12 cellular contexts compared by ENCODE assay signal in the genomic region with DNA sequence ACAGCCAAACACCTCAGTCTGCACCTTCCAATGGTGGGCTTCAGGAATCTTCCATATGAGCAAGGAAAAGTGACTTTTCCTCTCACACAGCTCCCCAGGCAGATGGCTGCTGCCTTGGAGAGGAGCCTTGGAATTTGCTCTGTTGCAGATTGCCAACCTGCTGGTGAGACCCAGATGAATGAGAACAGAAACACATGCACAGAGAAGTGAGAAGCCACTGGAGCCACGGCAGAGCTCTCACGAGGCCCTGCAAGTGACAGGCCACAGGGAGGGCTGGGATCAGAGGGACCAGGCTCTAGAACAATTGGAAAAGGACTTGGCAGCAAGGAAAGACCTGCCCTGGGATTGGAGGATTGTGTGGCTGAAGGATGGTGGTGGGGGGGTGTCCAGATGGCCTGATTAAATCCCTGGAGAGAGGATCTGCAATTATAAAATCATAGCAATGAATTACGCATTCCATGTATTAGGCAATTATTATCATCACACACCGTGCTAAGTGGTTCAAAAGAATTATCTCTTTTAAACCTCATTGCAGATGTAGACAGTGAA.
DNase-seq lines count a peak whose midpoint lies in the region; ATAC-seq lines count a peak whose summit lies in the region.
"Had no signal": no experiment of that assay in that cellular context is flagged by ENCODE, and none has a peak within 500 bp of the region (broad histone marks: within the 10 kb centered on the region; RNA-seq: fewer than 3 reads in every experiment).

No MANE protein-coding gene starts in this region.

- H3K4me1 Mint-ChIP-seq in stimulated activated memory B cell treated with anti-CD40 and anti-IgM and Interleukin-4, amounts not matched to agents 10 μg/mL and 1 μg/mL and 100 μg/mL, for 72 hours: no peaks in the 10 kb centered on the region

- no peak overlapping the region for H3K4me3 Mint-ChIP-seq in stimulated activated memory B cell treated with anti-CD40 and anti-IgM and Interleukin-4, amounts not matched to agents 10 μg/mL and 1 μg/mL and 100 μg/mL, for 72 hours

- no peaks in the 10 kb centered on the region for H3K9me3 Mint-ChIP-seq in stimulated activated memory B cell treated with anti-CD40 and anti-IgM and Interleukin-4, amounts not matched to agents 10 μg/mL and 1 μg/mL and 100 μg/mL, for 72 hours

- intact Hi-C loops in left colon (cut with DNase I, micrococcal nuclease): no loop called here

- DNase-seq in D341Med (ENCODE audit: low spot score) (peak; percentile 83), NCI-H446 treated with DMSO at 0.1 percent for 48 hours (lab: John Stamatoyannopoulos, UW) (peak; percentile 1), cerebellum (ENCODE audit: low spot score) (peak; percentile 37), T1000 (lab: John Stamatoyannopoulos, UW) (no peak), left colon (no peak), AG20443 (ENCODE audit: low spot score) (no peak)
- DNase-seq: HCEC 1CT, MV-4-11, NCI-H1436, SIG-M5 had no signal

- peaks cover 40% of the 10 kb centered on the region for H3K27me3 Mint-ChIP-seq in stimulated activated memory B cell treated with anti-CD40 and anti-IgM and Interleukin-4, amounts not matched to agents 10 μg/mL and 1 μg/mL and 100 μg/mL, for 72 hours

- H3K36me3 Mint-ChIP-seq in stimulated activated memory B cell treated with anti-CD40 and anti-IgM and Interleukin-4, amounts not matched to agents 10 μg/mL and 1 μg/mL and 100 μg/mL, for 72 hours: no peaks in the 10 kb centered on the region

- H3K27ac Mint-ChIP-seq in stimulated activated memory B cell treated with anti-CD40 and anti-IgM and Interleukin-4, amounts not matched to agents 10 μg/mL and 1 μg/mL and 100 μg/mL, for 72 hours: no peak overlapping the region

- ATAC-seq in stimulated activated memory B cell treated with anti-CD40 and anti-IgM and Interleukin-4, amounts not matched to agents 10 μg/mL and 1 μg/mL and 100 μg/mL, for 72 hours: peak; percentile 5
- ATAC-seq in left colon: no peak
- ATAC-seq: GM12878 had no signal

Comparison
In these comparisons a context has a peak if more than half of its experiments do, and no peak if none do; other contexts are left out.
1. DNase-seq: peak in D341Med (single experiment), NCI-H446 treated with DMSO at 0.1 percent for 48 hours (single experiment) and cerebellum (single experiment); none in T1000 (single experiment), left colon (0 of 2) and AG20443 (single experiment).